2 cellular contexts compared by ENCODE assay signal in genomic region chr1:206804156-206804737, GRCh38.
TF ChIP-seq lines count a peak whose summit lies in the region.

No MANE protein-coding gene starts in this region.

TF ChIP-seq in SK-N-SH, 30 proteins besides CTCF, POLR2A, EP300 and RAD21:
- no peak for TF ChIP-seq ZBTB33 (IDR thresholded peaks at IDR 0.05; ENCODE audit: borderline replicate concordance, low read depth)
- no peak for TF ChIP-seq CHD2 (IDR thresholded peaks at IDR 0.05; ENCODE audit: low read length, partially characterized antibody)
- TF ChIP-seq, protein P1, sequence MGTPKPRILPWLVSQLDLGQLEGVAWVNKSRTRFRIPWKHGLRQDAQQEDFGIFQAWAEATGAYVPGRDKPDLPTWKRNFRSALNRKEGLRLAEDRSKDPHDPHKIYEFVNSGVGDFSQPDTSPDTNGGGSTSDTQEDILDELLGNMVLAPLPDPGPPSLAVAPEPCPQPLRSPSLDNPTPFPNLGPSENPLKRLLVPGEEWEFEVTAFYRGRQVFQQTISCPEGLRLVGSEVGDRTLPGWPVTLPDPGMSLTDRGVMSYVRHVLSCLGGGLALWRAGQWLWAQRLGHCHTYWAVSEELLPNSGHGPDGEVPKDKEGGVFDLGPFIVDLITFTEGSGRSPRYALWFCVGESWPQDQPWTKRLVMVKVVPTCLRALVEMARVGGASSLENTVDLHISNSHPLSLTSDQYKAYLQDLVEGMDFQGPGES (IDR thresholded peaks at IDR 0.05; ENCODE audit: low read depth, low read length) = no peak
- no peak for TF ChIP-seq FOSL2 (IDR thresholded peaks at IDR 0.05; ENCODE audit: borderline replicate concordance, low read depth)
- TF ChIP-seq SMC3 (IDR thresholded peaks at IDR 0.05; ENCODE audit: low read depth, low read length) = no peak
- TF ChIP-seq RCOR1 (IDR thresholded peaks at IDR 0.05; ENCODE audit: low read length) = no peak; the same call in 1 of the 2 replicates
- peak; percentile 16; the same call in 1 of the 2 replicates for TF ChIP-seq MXI1 (IDR thresholded peaks at IDR 0.05; ENCODE audit: low read depth, low read length)
- TF ChIP-seq GATA2 (CRISPR knock-in tag; IDR thresholded peaks at IDR 0.05) = peak; percentile 36; the same call in 1 of the 2 replicates
- no peak for TF ChIP-seq SIN3A (IDR thresholded peaks at IDR 0.05; ENCODE audit: borderline replicate concordance, low read depth, low read length)
- no peak for TF ChIP-seq USF1 (IDR thresholded peaks at IDR 0.05; ENCODE audit: borderline replicate concordance, low read depth)
- no peak for TF ChIP-seq GABPA (IDR thresholded peaks at IDR 0.05; ENCODE audit: low read depth)
- no peak for TF ChIP-seq RFX5 (IDR thresholded peaks at IDR 0.05; ENCODE audit: low read length)
- TF ChIP-seq FOXJ3 (CRISPR knock-in tag; IDR thresholded peaks at IDR 0.05) = no peak
TF ChIP-seq in SK-N-SH: peak in this region for 2.

TF ChIP-seq in SK-N-SH treated with all-trans-retinoic acid at 6 μM for 48 hours, 23 proteins besides CTCF, POLR2A, EP300 and RAD21:
- no peak for TF ChIP-seq CSDC2 (CRISPR knock-in tag; IDR thresholded peaks at IDR 0.05)
- TF ChIP-seq ZNF565 (CRISPR knock-in tag; conservative IDR thresholded peaks at IDR 0.05; ENCODE audit: low read depth) = no peak
- no peak for TF ChIP-seq ZNF70 (CRISPR knock-in tag; IDR thresholded peaks at IDR 0.05)
- no peak for TF ChIP-seq GLIS3 (CRISPR knock-in tag; IDR thresholded peaks at IDR 0.05)
- TF ChIP-seq TOX (CRISPR knock-in tag; IDR thresholded peaks at IDR 0.05; ENCODE audit: borderline replicate concordance) = no peak
- TF ChIP-seq, protein P2, sequence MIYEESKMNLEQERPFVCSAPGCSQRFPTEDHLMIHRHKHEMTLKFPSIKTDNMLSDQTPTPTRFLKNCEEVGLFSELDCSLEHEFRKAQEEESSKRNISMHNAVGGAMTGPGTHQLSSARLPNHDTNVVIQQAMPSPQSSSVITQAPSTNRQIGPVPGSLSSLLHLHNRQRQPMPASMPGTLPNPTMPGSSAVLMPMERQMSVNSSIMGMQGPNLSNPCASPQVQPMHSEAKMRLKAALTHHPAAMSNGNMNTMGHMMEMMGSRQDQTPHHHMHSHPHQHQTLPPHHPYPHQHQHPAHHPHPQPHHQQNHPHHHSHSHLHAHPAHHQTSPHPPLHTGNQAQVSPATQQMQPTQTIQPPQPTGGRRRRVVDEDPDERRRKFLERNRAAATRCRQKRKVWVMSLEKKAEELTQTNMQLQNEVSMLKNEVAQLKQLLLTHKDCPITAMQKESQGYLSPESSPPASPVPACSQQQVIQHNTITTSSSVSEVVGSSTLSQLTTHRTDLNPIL (CRISPR knock-in tag; IDR thresholded peaks at IDR 0.05; ENCODE audit: low read depth) = no peak
- TF ChIP-seq ZFP3 (CRISPR knock-in tag; IDR thresholded peaks at IDR 0.05) = no peak
- no peak for TF ChIP-seq SNAI2 (CRISPR knock-in tag; IDR thresholded peaks at IDR 0.05)
- no peak for TF ChIP-seq BACH2 (CRISPR knock-in tag; IDR thresholded peaks at IDR 0.05; ENCODE audit: borderline replicate concordance)
- no peak for TF ChIP-seq ZNF8 (CRISPR knock-in tag; IDR thresholded peaks at IDR 0.05)
- TF ChIP-seq ZFP30 (CRISPR knock-in tag; IDR thresholded peaks at IDR 0.05) = no peak
- TF ChIP-seq RARB (CRISPR knock-in tag; IDR thresholded peaks at IDR 0.05) = no peak
TF ChIP-seq in SK-N-SH treated with all-trans-retinoic acid at 6 μM for 48 hours: peak in this region for 0.
